In genomic region chr5:153551537-153552079, GRCh38 we compare ENCODE assay signal across 9 cellular contexts.
A peak's percentile ranks its signal among the peaks of the same experiment; 100 is the strongest.
DNase-seq lines count a peak whose midpoint lies in the region; ATAC-seq and TF ChIP-seq lines count a peak whose summit lies in the region.
"Had no signal": no experiment of that assay in that cellular context is flagged by ENCODE, and none has a peak within 500 bp of the region (broad histone marks: within the 10 kb centered on the region; RNA-seq: fewer than 3 reads in every experiment).

No MANE protein-coding gene starts in this region.

- ATAC-seq in gastroesophageal sphincter (peak; percentile 67), GM21723 (IDR thresholded peaks at IDR 0.05; ENCODE audit: unreplicated experiment) (no peak), GM18517 (IDR thresholded peaks at IDR 0.05; ENCODE audit: unreplicated experiment) (no peak)
- ATAC-seq in activated CD8-positive, alpha-beta memory T cell treated with anti-CD3 and anti-CD28 coated beads, Interleukin-2, amount 10 ng/mL, durations not matched to agents 7 days and 5 days, result no peak

- no peak overlapping the region for H3K4me3 Mint-ChIP-seq in activated T-helper 2 cell treated with anti-CD3 and anti-CD28 coated beads, Interferon-gamma antibody, Interleukin-2, Interleukin-4, amounts not matched to agents 10 μg/mL and 5 μg/mL and 100 μg/mL, durations not matched to agents 14 hours and 24 hours and 36 hours (ENCODE audit: low read depth)
- H3K4me3 Mint-ChIP-seq in activated CD8-positive, alpha-beta memory T cell treated with anti-CD3 and anti-CD28 coated beads, Interleukin-2, amount 10 ng/mL, durations not matched to agents 7 days and 5 days, result no peak overlapping the region
- H3K4me3 Mint-ChIP-seq: naive B cell had no signal

- DNase-seq in H7 (peak; percentile 30), SW480 (ENCODE audit: low spot score) (peak; percentile 70)
- DNase-seq in activated T-helper 2 cell treated with anti-CD3 and anti-CD28 coated beads, Interferon-gamma antibody, Interleukin-2, Interleukin-4, amounts not matched to agents 10 μg/mL and 5 μg/mL and 100 μg/mL, durations not matched to agents 14 hours and 24 hours and 36 hours (ENCODE audit: low spot score), result no peak
- DNase-seq in activated CD8-positive, alpha-beta memory T cell treated with anti-CD3 and anti-CD28 coated beads, Interleukin-2, amount 10 ng/mL, durations not matched to agents 7 days and 5 days, result no peak
- DNase-seq: naive B cell had no signal

- no peaks in the 10 kb centered on the region for H3K36me3 Mint-ChIP-seq in activated T-helper 2 cell treated with anti-CD3 and anti-CD28 coated beads, Interferon-gamma antibody, Interleukin-2, Interleukin-4, amounts not matched to agents 10 μg/mL and 5 μg/mL and 100 μg/mL, durations not matched to agents 14 hours and 24 hours and 36 hours (ENCODE audit: low read depth)
- no peaks in the 10 kb centered on the region for H3K36me3 Mint-ChIP-seq in activated CD8-positive, alpha-beta memory T cell treated with anti-CD3 and anti-CD28 coated beads, Interleukin-2, amount 10 ng/mL, durations not matched to agents 7 days and 5 days
- H3K36me3 Mint-ChIP-seq: naive B cell had no signal

- peak overlapping the region in 2 of 4 donors; percentile 12 to 25 for H3K27ac ChIP-seq in gastroesophageal sphincter

- peak overlapping the region; percentile 68 for H3K9ac ChIP-seq in skeletal muscle satellite cell (ENCODE audit: low read depth, low read length)

- intact Hi-C loops in activated T-helper 2 cell treated with anti-CD3 and anti-CD28 coated beads, Interferon-gamma antibody, Interleukin-2, Interleukin-4, amounts not matched to agents 10 μg/mL and 5 μg/mL and 100 μg/mL, durations not matched to agents 14 hours and 24 hours and 36 hours (cut with micrococcal nuclease), result no loop called here

- H3K4me2 ChIP-seq in skeletal muscle satellite cell (ENCODE audit: low read length), result peak overlapping the region; percentile 48

- no peak for TF ChIP-seq CTCF in gastroesophageal sphincter (IDR thresholded peaks at IDR 0.05)

- no peak overlapping the region for H3K27ac Mint-ChIP-seq in activated T-helper 2 cell treated with anti-CD3 and anti-CD28 coated beads, Interferon-gamma antibody, Interleukin-2, Interleukin-4, amounts not matched to agents 10 μg/mL and 5 μg/mL and 100 μg/mL, durations not matched to agents 14 hours and 24 hours and 36 hours
- H3K27ac Mint-ChIP-seq in activated CD8-positive, alpha-beta memory T cell treated with anti-CD3 and anti-CD28 coated beads, Interleukin-2, amount 10 ng/mL, durations not matched to agents 7 days and 5 days, result no peak overlapping the region
- H3K27ac Mint-ChIP-seq: naive B cell had no signal

- peaks cover 0 to 12% (median 6%) of the 10 kb centered on the region in 3 donors for H3K4me1 ChIP-seq in gastroesophageal sphincter
- H3K4me1 ChIP-seq in skeletal muscle satellite cell (ENCODE audit: control insufficient read depth, insufficient read depth, low read length), result peaks cover 60% of the 10 kb centered on the region

- H3K9me3 Mint-ChIP-seq in activated T-helper 2 cell treated with anti-CD3 and anti-CD28 coated beads, Interferon-gamma antibody, Interleukin-2, Interleukin-4, amounts not matched to agents 10 μg/mL and 5 μg/mL and 100 μg/mL, durations not matched to agents 14 hours and 24 hours and 36 hours, result no peaks in the 10 kb centered on the region
- no peaks in the 10 kb centered on the region for H3K9me3 Mint-ChIP-seq in activated CD8-positive, alpha-beta memory T cell treated with anti-CD3 and anti-CD28 coated beads, Interleukin-2, amount 10 ng/mL, durations not matched to agents 7 days and 5 days (ENCODE audit: low read depth)

- H3K9me3 ChIP-seq in gastroesophageal sphincter (no peaks in the 10 kb centered on the region), skeletal muscle satellite cell (replicated peaks; ENCODE audit: low read length) (no peaks in the 10 kb centered on the region)

- no peak for TF ChIP-seq POLR2A in gastroesophageal sphincter (IDR thresholded peaks at IDR 0.05)

- H3K27me3 ChIP-seq in H7 (ENCODE audit: control insufficient read depth, insufficient read depth, low read length) (no peaks in the 10 kb centered on the region), gastroesophageal sphincter (no peaks in the 10 kb centered on the region), skeletal muscle satellite cell (ENCODE audit: control insufficient read depth, insufficient read depth, low read length) (no peaks in the 10 kb centered on the region)

- H3K36me3 ChIP-seq in H7 (replicated peaks; ENCODE audit: control insufficient read depth, insufficient read depth, low read length), result no peaks in the 10 kb centered on the region
- no peaks in the 10 kb centered on the region for H3K36me3 ChIP-seq in gastroesophageal sphincter
- H3K36me3 ChIP-seq in skeletal muscle satellite cell (ENCODE audit: insufficient read depth, low read length), result no peaks in the 10 kb centered on the region

- H3K4me3 ChIP-seq in H7 (ENCODE audit: insufficient read depth, low read depth, low read length) (no peak overlapping the region), gastroesophageal sphincter (no peak overlapping the region), skeletal muscle satellite cell (ENCODE audit: low read length) (peak overlapping the region; percentile 16)

- CTCF ChIA-PET in activated CD8-positive, alpha-beta memory T cell treated with anti-CD3 and anti-CD28 coated beads, Interleukin-2, amount 10 ng/mL, durations not matched to agents 7 days and 5 days (lab: Charles Lee), result no interaction called here

- no peaks in the 10 kb centered on the region for H3K27me3 Mint-ChIP-seq in activated T-helper 2 cell treated with anti-CD3 and anti-CD28 coated beads, Interferon-gamma antibody, Interleukin-2, Interleukin-4, amounts not matched to agents 10 μg/mL and 5 μg/mL and 100 μg/mL, durations not matched to agents 14 hours and 24 hours and 36 hours (ENCODE audit: low read depth)
- H3K27me3 Mint-ChIP-seq in activated CD8-positive, alpha-beta memory T cell treated with anti-CD3 and anti-CD28 coated beads, Interleukin-2, amount 10 ng/mL, durations not matched to agents 7 days and 5 days, result no peaks in the 10 kb centered on the region
- H3K27me3 Mint-ChIP-seq: naive B cell had no signal

- peaks cover 2% of the 10 kb centered on the region for H3K4me1 Mint-ChIP-seq in activated T-helper 2 cell treated with anti-CD3 and anti-CD28 coated beads, Interferon-gamma antibody, Interleukin-2, Interleukin-4, amounts not matched to agents 10 μg/mL and 5 μg/mL and 100 μg/mL, durations not matched to agents 14 hours and 24 hours and 36 hours (ENCODE audit: low read depth)
- H3K4me1 Mint-ChIP-seq in activated CD8-positive, alpha-beta memory T cell treated with anti-CD3 and anti-CD28 coated beads, Interleukin-2, amount 10 ng/mL, durations not matched to agents 7 days and 5 days, result peaks cover 2% of the 10 kb centered on the region
- H3K4me1 Mint-ChIP-seq: naive B cell had no signal

- WGBS in gastroesophageal sphincter (ENCODE audit: low coverage in 1 of 2), 2 donors, result 0% methylated on average over 1 of the region's 1 CpG; no CpG with 5 or more reads in 1 of the 2 donors

- TF ChIP-seq EP300 in gastroesophageal sphincter (IDR thresholded peaks at IDR 0.05), result no peak

Comparison
In these comparisons a context has a peak if more than half of its experiments do, and no peak if none do; other contexts are left out.
1. DNase-seq: peak in H7 (single experiment) and SW480 (single experiment); none in activated T-helper 2 cell treated with anti-CD3 and anti-CD28 coated beads, Interferon-gamma antibody, Interleukin-2, Interleukin-4, amounts not matched to agents 10 μg/mL and 5 μg/mL and 100 μg/mL, durations not matched to agents 14 hours and 24 hours and 36 hours (single experiment) and activated CD8-positive, alpha-beta memory T cell treated with anti-CD3 and anti-CD28 coated beads, Interleukin-2, amount 10 ng/mL, durations not matched to agents 7 days and 5 days (single experiment).